In the genomic region with DNA sequence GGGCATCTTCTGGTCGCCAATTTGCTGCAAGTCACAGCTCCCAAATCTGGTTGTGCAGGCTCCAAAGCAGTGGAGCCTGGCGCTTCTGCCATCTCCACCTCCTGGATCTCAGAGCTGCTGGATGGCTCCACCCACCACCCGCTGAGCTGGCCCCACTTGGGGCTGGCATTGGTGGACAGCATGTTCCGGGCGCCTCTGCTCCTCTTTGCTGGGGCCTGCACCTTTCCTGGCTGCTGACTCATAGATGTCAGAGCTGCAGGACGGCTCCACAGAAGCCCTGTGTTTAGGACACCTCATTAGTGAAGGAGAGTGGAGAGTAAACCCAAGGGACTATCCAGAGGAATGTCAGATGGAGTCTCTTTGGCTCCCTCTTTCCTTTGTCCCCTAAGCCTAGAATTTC, we compare ENCODE assay signal across 1 cellular context.
TF ChIP-seq lines count a peak whose summit lies in the region.

No MANE protein-coding gene starts in this region.

TF ChIP-seq in HepG2, 621 proteins besides CTCF, POLR2A, EP300 and RAD21 (continued from another document):
- TF ChIP-seq, protein P1, sequence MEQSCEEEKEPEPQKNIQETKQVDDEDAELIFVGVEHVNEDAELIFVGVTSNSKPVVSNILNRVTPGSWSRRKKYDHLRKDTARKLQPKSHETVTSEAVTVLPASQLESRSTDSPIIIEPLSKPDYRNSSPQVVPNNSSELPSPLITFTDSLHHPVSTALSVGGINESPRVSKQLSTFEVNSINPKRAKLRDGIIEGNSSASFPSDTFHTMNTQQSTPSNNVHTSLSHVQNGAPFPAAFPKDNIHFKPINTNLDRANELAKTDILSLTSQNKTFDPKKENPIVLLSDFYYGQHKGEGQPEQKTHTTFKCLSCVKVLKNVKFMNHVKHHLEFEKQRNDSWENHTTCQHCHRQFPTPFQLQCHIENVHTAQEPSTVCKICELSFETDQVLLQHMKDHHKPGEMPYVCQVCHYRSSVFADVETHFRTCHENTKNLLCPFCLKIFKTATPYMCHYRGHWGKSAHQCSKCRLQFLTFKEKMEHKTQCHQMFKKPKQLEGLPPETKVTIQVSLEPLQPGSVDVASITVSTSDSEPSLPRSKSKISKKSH (CRISPR knock-in tag; IDR thresholded peaks at IDR 0.05; ENCODE audit: borderline replicate concordance), result no peak
- TF ChIP-seq EEA1 (CRISPR knock-in tag; IDR thresholded peaks at IDR 0.05; ENCODE audit: borderline replicate concordance) (no peak), ZNF749 (CRISPR knock-in tag; IDR thresholded peaks at IDR 0.05; ENCODE audit: borderline replicate concordance) (no peak), TP53 (CRISPR knock-in tag; conservative IDR thresholded peaks at IDR 0.05) (no peak), EHMT2 (IDR thresholded peaks at IDR 0.05; ENCODE audit: borderline replicate concordance, low read depth, low read length) (no peak), PRPF4 (IDR thresholded peaks at IDR 0.05; ENCODE audit: low read depth, low read length, poor library complexity, severe bottlenecking) (no peak), TCF12 (IDR thresholded peaks at IDR 0.05) (no peak), TCF12 (CRISPR knock-in tag; IDR thresholded peaks at IDR 0.05) (no peak), HOXA5 (CRISPR knock-in tag; IDR thresholded peaks at IDR 0.05) (no peak), MTA1 (CRISPR knock-in tag; IDR thresholded peaks at IDR 0.05; ENCODE audit: borderline replicate concordance) (no peak), ZBTB1 (CRISPR knock-in tag; IDR thresholded peaks at IDR 0.05; ENCODE audit: borderline replicate concordance) (no peak), MIER2 (CRISPR knock-in tag; IDR thresholded peaks at IDR 0.05) (no peak), TMF1 (CRISPR knock-in tag; IDR thresholded peaks at IDR 0.05; ENCODE audit: low read depth) (no peak)
- TF ChIP-seq, protein P2, sequence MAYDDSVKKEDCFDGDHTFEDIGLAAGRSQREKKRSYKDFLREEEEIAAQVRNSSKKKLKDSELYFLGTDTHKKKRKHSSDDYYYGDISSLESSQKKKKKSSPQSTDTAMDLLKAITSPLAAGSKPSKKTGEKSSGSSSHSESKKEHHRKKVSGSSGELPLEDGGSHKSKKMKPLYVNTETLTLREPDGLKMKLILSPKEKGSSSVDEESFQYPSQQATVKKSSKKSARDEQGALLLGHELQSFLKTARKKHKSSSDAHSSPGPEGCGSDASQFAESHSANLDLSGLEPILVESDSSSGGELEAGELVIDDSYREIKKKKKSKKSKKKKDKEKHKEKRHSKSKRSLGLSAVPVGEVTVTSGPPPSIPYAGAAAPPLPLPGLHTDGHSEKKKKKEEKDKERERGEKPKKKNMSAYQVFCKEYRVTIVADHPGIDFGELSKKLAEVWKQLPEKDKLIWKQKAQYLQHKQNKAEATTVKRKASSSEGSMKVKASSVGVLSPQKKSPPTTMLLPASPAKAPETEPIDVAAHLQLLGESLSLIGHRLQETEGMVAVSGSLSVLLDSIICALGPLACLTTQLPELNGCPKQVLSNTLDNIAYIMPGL (CRISPR knock-in tag; IDR thresholded peaks at IDR 0.05; ENCODE audit: borderline replicate concordance in 1 of 2, low read depth in 1 of 2), result no peak
- TF ChIP-seq, protein P3, sequence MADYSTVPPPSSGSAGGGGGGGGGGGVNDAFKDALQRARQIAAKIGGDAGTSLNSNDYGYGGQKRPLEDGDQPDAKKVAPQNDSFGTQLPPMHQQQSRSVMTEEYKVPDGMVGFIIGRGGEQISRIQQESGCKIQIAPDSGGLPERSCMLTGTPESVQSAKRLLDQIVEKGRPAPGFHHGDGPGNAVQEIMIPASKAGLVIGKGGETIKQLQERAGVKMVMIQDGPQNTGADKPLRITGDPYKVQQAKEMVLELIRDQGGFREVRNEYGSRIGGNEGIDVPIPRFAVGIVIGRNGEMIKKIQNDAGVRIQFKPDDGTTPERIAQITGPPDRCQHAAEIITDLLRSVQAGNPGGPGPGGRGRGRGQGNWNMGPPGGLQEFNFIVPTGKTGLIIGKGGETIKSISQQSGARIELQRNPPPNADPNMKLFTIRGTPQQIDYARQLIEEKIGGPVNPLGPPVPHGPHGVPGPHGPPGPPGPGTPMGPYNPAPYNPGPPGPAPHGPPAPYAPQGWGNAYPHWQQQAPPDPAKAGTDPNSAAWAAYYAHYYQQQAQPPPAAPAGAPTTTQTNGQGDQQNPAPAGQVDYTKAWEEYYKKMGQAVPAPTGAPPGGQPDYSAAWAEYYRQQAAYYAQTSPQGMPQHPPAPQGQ (CRISPR knock-in tag; IDR thresholded peaks at IDR 0.05; ENCODE audit: borderline replicate concordance), result no peak
- TF ChIP-seq, protein P4, sequence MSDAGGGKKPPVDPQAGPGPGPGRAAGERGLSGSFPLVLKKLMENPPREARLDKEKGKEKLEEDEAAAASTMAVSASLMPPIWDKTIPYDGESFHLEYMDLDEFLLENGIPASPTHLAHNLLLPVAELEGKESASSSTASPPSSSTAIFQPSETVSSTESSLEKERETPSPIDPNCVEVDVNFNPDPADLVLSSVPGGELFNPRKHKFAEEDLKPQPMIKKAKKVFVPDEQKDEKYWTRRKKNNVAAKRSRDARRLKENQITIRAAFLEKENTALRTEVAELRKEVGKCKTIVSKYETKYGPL (CRISPR knock-in tag; IDR thresholded peaks at IDR 0.05), result no peak
- TF ChIP-seq, protein P5, sequence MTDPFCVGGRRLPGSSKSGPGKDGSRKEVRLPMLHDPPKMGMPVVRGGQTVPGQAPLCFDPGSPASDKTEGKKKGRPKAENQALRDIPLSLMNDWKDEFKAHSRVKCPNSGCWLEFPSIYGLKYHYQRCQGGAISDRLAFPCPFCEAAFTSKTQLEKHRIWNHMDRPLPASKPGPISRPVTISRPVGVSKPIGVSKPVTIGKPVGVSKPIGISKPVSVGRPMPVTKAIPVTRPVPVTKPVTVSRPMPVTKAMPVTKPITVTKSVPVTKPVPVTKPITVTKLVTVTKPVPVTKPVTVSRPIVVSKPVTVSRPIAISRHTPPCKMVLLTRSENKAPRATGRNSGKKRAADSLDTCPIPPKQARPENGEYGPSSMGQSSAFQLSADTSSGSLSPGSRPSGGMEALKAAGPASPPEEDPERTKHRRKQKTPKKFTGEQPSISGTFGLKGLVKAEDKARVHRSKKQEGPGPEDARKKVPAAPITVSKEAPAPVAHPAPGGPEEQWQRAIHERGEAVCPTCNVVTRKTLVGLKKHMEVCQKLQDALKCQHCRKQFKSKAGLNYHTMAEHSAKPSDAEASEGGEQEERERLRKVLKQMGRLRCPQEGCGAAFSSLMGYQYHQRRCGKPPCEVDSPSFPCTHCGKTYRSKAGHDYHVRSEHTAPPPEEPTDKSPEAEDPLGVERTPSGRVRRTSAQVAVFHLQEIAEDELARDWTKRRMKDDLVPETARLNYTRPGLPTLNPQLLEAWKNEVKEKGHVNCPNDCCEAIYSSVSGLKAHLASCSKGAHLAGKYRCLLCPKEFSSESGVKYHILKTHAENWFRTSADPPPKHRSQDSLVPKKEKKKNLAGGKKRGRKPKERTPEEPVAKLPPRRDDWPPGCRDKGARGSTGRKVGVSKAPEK (CRISPR knock-in tag; IDR thresholded peaks at IDR 0.05; ENCODE audit: borderline replicate concordance), result no peak
- TF ChIP-seq, protein P6, sequence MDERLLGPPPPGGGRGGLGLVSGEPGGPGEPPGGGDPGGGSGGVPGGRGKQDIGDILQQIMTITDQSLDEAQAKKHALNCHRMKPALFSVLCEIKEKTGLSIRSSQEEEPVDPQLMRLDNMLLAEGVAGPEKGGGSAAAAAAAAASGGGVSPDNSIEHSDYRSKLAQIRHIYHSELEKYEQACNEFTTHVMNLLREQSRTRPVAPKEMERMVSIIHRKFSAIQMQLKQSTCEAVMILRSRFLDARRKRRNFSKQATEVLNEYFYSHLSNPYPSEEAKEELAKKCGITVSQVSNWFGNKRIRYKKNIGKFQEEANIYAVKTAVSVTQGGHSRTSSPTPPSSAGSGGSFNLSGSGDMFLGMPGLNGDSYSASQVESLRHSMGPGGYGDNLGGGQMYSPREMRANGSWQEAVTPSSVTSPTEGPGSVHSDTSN (CRISPR knock-in tag; IDR thresholded peaks at IDR 0.05), result no peak
